In the genomic region with DNA sequence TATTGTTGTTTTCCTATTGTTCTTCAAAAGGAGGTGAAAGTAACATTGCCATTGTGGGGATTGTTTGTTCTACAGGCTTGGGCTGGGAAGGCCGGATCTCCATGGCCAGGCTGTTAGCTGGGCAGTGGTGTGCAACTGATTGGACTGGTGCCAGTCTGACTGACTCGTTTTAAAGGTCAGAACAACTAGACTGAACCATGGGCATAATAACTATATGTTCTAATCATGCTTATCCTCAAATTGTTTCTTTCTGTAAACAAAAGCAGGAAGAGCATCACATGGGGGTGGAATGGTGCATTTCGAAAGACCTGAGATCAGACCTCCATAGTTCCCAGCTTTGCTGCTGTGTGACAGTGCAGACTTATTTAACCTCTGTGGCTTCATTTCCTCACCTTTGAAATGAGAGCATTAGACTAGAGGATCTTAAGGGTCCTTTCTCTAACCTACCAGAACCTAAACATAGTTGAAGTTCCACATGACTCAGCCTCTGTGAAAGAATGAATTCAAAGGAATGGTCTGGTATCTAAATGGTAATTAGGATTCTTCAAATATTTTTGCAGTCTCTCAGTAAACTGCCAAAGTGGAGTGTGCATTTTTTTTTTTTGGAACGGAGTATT, we compare ENCODE assay signal across 9 cellular contexts.
A peak's percentile ranks its signal among the peaks of the same experiment; 100 is the strongest.
DNase-seq lines count a peak whose midpoint lies in the region; ATAC-seq, FAIRE-seq and TF ChIP-seq lines count a peak whose summit lies in the region.
"Had no signal": no experiment of that assay in that cellular context is flagged by ENCODE, and none has a peak within 500 bp of the region (broad histone marks: within the 10 kb centered on the region; RNA-seq: fewer than 3 reads in every experiment).

No MANE protein-coding gene starts in this region.

- intact Hi-C loops in colonic mucosa (cut with DNase I) = no loop called here

- FAIRE-seq in bronchial epithelial cell (lab: Jason Lieb, UNC) = no peak

- WGBS in lung, 2 donors = 50 to 73% methylated on average over 4 of the region's 4 CpGs

- ATAC-seq in lung (ENCODE audit: insufficient read depth, low FRiP score) = no peak
- ATAC-seq in GM19351 (IDR thresholded peaks at IDR 0.05; ENCODE audit: unreplicated experiment) = no peak
- ATAC-seq in stimulated activated naive CD8-positive, alpha-beta T cell treated with anti-CD3 and anti-CD28 coated beads, Interleukin-15, Interleukin-2, amounts not matched to agents 100 U/mL and 50 U/mL, for 24 hours = no peak
- no peak for ATAC-seq in HG03039 (IDR thresholded peaks at IDR 0.05; ENCODE audit: unreplicated experiment)

- no peaks in the 10 kb centered on the region for H3K36me3 ChIP-seq in HUES48 (ENCODE audit: control insufficient read depth, insufficient read depth, low read length)
- no peaks in the 10 kb centered on the region for H3K36me3 ChIP-seq in bronchial epithelial cell (ENCODE audit: control insufficient read depth, insufficient read depth, low read length)
- H3K36me3 ChIP-seq in lung (ENCODE audit: control insufficient read depth in 2 of 2, insufficient read depth in 2 of 2, low read length in 2 of 2) = no peaks in the 10 kb centered on the region
- H3K36me3 ChIP-seq in colonic mucosa = no peaks in the 10 kb centered on the region

- H3K27me3 ChIP-seq in HUES48 (ENCODE audit: control insufficient read depth, insufficient read depth, low read length) (no peaks in the 10 kb centered on the region), bronchial epithelial cell (ENCODE audit: control insufficient read depth, insufficient read depth, low read length) (no peaks in the 10 kb centered on the region), lung (ENCODE audit: control insufficient read depth, insufficient read depth) (no peaks in the 10 kb centered on the region), colonic mucosa (no peaks in the 10 kb centered on the region)

- H3K27ac ChIP-seq in HUES48 (ENCODE audit: low read depth, low read length) (peak overlapping the region; percentile 66), lung (ENCODE audit: low read depth in 1 of 2, low read length in 1 of 2) (no peak overlapping the region), colonic mucosa (no peak overlapping the region)

- H3K9me3 ChIP-seq in HUES48 (ENCODE audit: control insufficient read depth, insufficient read depth, low read length) (no peaks in the 10 kb centered on the region), lung (ENCODE audit: control insufficient read depth in 2 of 2, insufficient read depth in 1 of 2, low read length in 1 of 2) (no peaks in the 10 kb centered on the region), colonic mucosa (no peaks in the 10 kb centered on the region)

- H3K9ac ChIP-seq in HUES48 (ENCODE audit: low read depth, low read length) = no peak overlapping the region
- no peak overlapping the region for H3K9ac ChIP-seq in colonic mucosa (ENCODE audit: low read depth in 2 of 2, low read length in 2 of 2)

- DNase-seq in AG20443 (ENCODE audit: low spot score) = peak; percentile 62
- peak; percentile 35 for DNase-seq in bronchial epithelial cell (ENCODE audit: low read depth)
- peak; percentile 32 for DNase-seq in lung (ENCODE audit: low spot score)
- no peak for DNase-seq in stimulated activated naive CD8-positive, alpha-beta T cell treated with anti-CD3 and anti-CD28 coated beads, Interleukin-15, Interleukin-2, amounts not matched to agents 100 U/mL and 50 U/mL, for 24 hours
- DNase-seq in colonic mucosa = no peak
- DNase-seq: NCI-H82 had no signal

- H3K4me3 ChIP-seq in HUES48 (ENCODE audit: low read depth, low read length) (peak overlapping the region; percentile 13; the same call in 1 of the 2 replicates), bronchial epithelial cell (ENCODE audit: low read depth, low read length) (no peak overlapping the region), lung (no peak overlapping the region), colonic mucosa (no peak overlapping the region)

- H3K4me1 ChIP-seq in HUES48 (ENCODE audit: control insufficient read depth, insufficient read depth, low read length) (peaks cover 32% of the 10 kb centered on the region), lung (ENCODE audit: control insufficient read depth in 2 of 2, insufficient read depth in 2 of 2, low read length in 2 of 2) (peaks cover 4 to 11% of the 10 kb centered on the region in 2 donors), colonic mucosa (peaks cover 4% of the 10 kb centered on the region)

- TF ChIP-seq CTCF in bronchial epithelial cell (IDR thresholded peaks at IDR 0.05; ENCODE audit: insufficient read depth, low read length, severe bottlenecking) = no peak
- no peak for TF ChIP-seq CTCF in lung (IDR thresholded peaks at IDR 0.05; ENCODE audit: control extremely low read depth, extremely low read depth)
- TF ChIP-seq CTCF in colonic mucosa (IDR thresholded peaks at IDR 0.05) = no peak

Comparison
In these comparisons a context has a peak if more than half of its experiments do, and no peak if none do; other contexts are left out.
1. DNase-seq: peak in AG20443 (single experiment), bronchial epithelial cell (single experiment) and lung (single experiment); none in stimulated activated naive CD8-positive, alpha-beta T cell treated with anti-CD3 and anti-CD28 coated beads, Interleukin-15, Interleukin-2, amounts not matched to agents 100 U/mL and 50 U/mL, for 24 hours (single experiment) and colonic mucosa (single experiment).